ENCODE assay signal across 25 cellular contexts in the genomic region with DNA sequence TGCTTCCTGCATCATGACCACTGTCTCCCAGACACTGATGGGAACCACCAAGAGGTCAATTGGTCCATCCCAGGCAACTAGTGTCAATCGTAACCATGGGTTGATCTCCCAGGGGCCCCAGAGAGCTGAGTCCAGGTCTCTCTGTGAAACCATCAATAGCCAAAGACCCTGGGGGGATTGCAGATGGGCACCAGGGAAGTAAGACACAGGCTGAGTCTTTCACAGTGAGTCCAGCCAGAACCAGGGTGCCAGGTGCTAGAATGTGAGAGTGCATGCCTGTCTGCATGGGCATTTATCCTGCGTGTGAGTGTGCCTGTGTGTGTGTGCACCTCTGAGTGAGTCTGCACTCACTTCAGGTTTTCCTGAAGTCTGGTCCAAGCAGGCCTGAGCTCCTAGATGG. TPM values are rescaled to one million over a fixed set of nuclear protein-coding genes. Genes with fewer than 3 reads are reported as not detected.
DNase-seq lines count a peak whose midpoint lies in the region; ATAC-seq, FAIRE-seq and TF ChIP-seq lines count a peak whose summit lies in the region.
"Had no signal": no experiment of that assay in that cellular context is flagged by ENCODE, and none has a peak within 500 bp of the region (broad histone marks: within the 10 kb centered on the region; RNA-seq: fewer than 3 reads in every experiment).

No MANE protein-coding gene starts in this region.

- no peak for TF ChIP-seq CTCF in dorsolateral prefrontal cortex (IDR thresholded peaks at IDR 0.05 in 54 of 56, conservative IDR thresholded peaks at IDR 0.05 in 2 of 56; ENCODE audit: low read depth in 1 of 56, partially characterized antibody in 56 of 56)
- no peak for TF ChIP-seq CTCF in CD8-positive, alpha-beta T cell (IDR thresholded peaks at IDR 0.05)

- no peaks in the 10 kb centered on the region for H3K36me3 ChIP-seq in CD8-positive, alpha-beta T cell (ENCODE audit: insufficient read depth, low read length)
- H3K36me3 ChIP-seq: BLaER1 treated with 17β-estradiol and CSF1 and Interleukin-3, amounts not matched to agents 10 nM and 100 nM had no signal

- no peaks in the 10 kb centered on the region for H3K4me1 ChIP-seq in CD8-positive, alpha-beta T cell (ENCODE audit: insufficient read depth, low read length)
- H3K4me1 ChIP-seq: A549; BLaER1 treated with 17β-estradiol and CSF1 and Interleukin-3, amounts not matched to agents 10 nM and 100 nM had no signal

- TF ChIP-seq POLR2A in GM12891 (IDR thresholded peaks at IDR 0.05; ENCODE audit: low read depth, low read length) = no peak

- H3K27ac ChIP-seq in caudate nucleus (ENCODE audit: low read depth, low read length) (peak overlapping the region; percentile 79), dorsolateral prefrontal cortex (peak overlapping the region in 44 of 59 donors; percentile 8 to 95 (median 87)), substantia nigra (ENCODE audit: low read depth, low read length, poor library complexity, severe bottlenecking) (peak overlapping the region; percentile 76)
- no peak overlapping the region for H3K27ac ChIP-seq in CD8-positive, alpha-beta T cell (ENCODE audit: low read depth, low read length)
- H3K27ac ChIP-seq: 22Rv1; A549; BLaER1 treated with 17β-estradiol and CSF1 and Interleukin-3, amounts not matched to agents 10 nM and 100 nM; C4-2B had no signal

- H3K27me3 ChIP-seq in dorsolateral prefrontal cortex = no peaks in the 10 kb centered on the region
- H3K27me3 ChIP-seq in CD8-positive, alpha-beta T cell (ENCODE audit: insufficient read depth, low read length) = no peaks in the 10 kb centered on the region
- H3K27me3 ChIP-seq: BLaER1 treated with 17β-estradiol and CSF1 and Interleukin-3, amounts not matched to agents 10 nM and 100 nM had no signal

- no peaks in the 10 kb centered on the region for H3K9me3 ChIP-seq in CD8-positive, alpha-beta T cell (ENCODE audit: low read length)
- H3K9me3 ChIP-seq: A549; BLaER1 treated with 17β-estradiol and CSF1 and Interleukin-3, amounts not matched to agents 10 nM and 100 nM had no signal

- CTCF ChIA-PET in CD8-positive, alpha-beta T cell (lab: Charles Lee) = no interaction called here

- H3K27me3 Mint-ChIP-seq in CD8-positive, alpha-beta T cell (ENCODE audit: low read depth) = peaks cover 8% of the 10 kb centered on the region

- no peaks in the 10 kb centered on the region for H3K4me1 Mint-ChIP-seq in CD8-positive, alpha-beta T cell (ENCODE audit: low read depth)
- H3K4me1 Mint-ChIP-seq: B cell; CD8-positive, alpha-beta memory T cell had no signal

- intact Hi-C loops in dorsolateral prefrontal cortex (cut with DNase I) = loop anchor here (10.0 kb wide), 2 partner anchors 104 to 304 kb away; partner anchors contain the start of gene NCAM1 (in 1 of the 2)
- intact Hi-C loops in CD8-positive, alpha-beta T cell (cut with DNase I, micrococcal nuclease) = no loop called here

- POLR2A ChIA-PET in CD8-positive, alpha-beta T cell (lab: Charles Lee) = no interaction called here

- FAIRE-seq in urothelium cell line (lab: Jason Lieb, UNC) (peak; percentile 30), GM12891 (lab: Jason Lieb, UNC) (no peak)
- FAIRE-seq: A549, GM12878, GM19239 had no signal

- H3K36me3 Mint-ChIP-seq in CD8-positive, alpha-beta T cell = no peaks in the 10 kb centered on the region
- H3K36me3 Mint-ChIP-seq: CD8-positive, alpha-beta memory T cell had no signal

- DNase-seq in caudate nucleus (lab: John Stamatoyannopoulos, UW) = no peak
- no peak for DNase-seq in dorsolateral prefrontal cortex
- no peak for DNase-seq in substantia nigra (lab: John Stamatoyannopoulos, UW)
- DNase-seq in urothelium cell line (ENCODE audit: low spot score) = no peak
- DNase-seq in stimulated activated CD4-positive, alpha-beta T cell treated with anti-CD3 and anti-CD28 coated beads, Interleukin-12 subunit alpha, Interleukin-12 subunit beta, amount 100 ng/mL, for 4 hours = no peak
- DNase-seq in GM12891 (ENCODE audit: insufficient read length, low spot score) = no peak
- no peak for DNase-seq in CD8-positive, alpha-beta T cell
- DNase-seq: AML-193; CD4-positive, alpha-beta T cell; CD8-positive, alpha-beta memory T cell; COR-L47; DMS 273 treated with DMSO at 0.1 percent for 48 hours; DMS153; DMS53; DMS79; DND-41; EL; GDM1 had no signal

- H3K4me3 Mint-ChIP-seq in CD8-positive, alpha-beta T cell = no peak overlapping the region
- H3K4me3 Mint-ChIP-seq: B cell; CD4-positive, alpha-beta T cell; CD8-positive, alpha-beta memory T cell had no signal

- no peaks in the 10 kb centered on the region for H3K9me3 Mint-ChIP-seq in CD8-positive, alpha-beta T cell
- H3K9me3 Mint-ChIP-seq: CD4-positive, alpha-beta T cell; CD8-positive, alpha-beta memory T cell had no signal

- no peak for ATAC-seq in CD8-positive, alpha-beta T cell
- ATAC-seq: A549, GM12878 had no signal

- no peak overlapping the region for H3K27ac Mint-ChIP-seq in CD8-positive, alpha-beta T cell
- H3K27ac Mint-ChIP-seq: B cell; CD4-positive, alpha-beta T cell; CD8-positive, alpha-beta memory T cell had no signal

- H3K4me3 ChIP-seq in dorsolateral prefrontal cortex = no peak overlapping the region
- H3K4me3 ChIP-seq in CD8-positive, alpha-beta T cell (ENCODE audit: low read depth, low read length) = no peak overlapping the region
- H3K4me3 ChIP-seq: A549; BLaER1 treated with 17β-estradiol and CSF1 and Interleukin-3, amounts not matched to agents 10 nM and 100 nM; GM12878 had no signal

TF ChIP-seq in GM12891, 5 proteins besides CTCF, POLR2A, EP300 and RAD21:
- no peak for TF ChIP-seq POU2F2 (IDR thresholded peaks at IDR 0.05; ENCODE audit: low read depth, low read length)
- no peak for TF ChIP-seq TAF1 (IDR thresholded peaks at IDR 0.05; ENCODE audit: low read depth, low read length)
- TF ChIP-seq POLR2AphosphoS5 (IDR thresholded peaks at IDR 0.05; ENCODE audit: low read depth, low read length) = no peak
- no peak for TF ChIP-seq SPI1 (IDR thresholded peaks at IDR 0.05; ENCODE audit: low read depth, low read length)
- no peak for TF ChIP-seq PAX5 (IDR thresholded peaks at IDR 0.05; ENCODE audit: insufficient read depth, low read length, severe bottlenecking)

RNA-seq across cellular contexts. Expression of gene TTC12, which starts 45.3 kb away (rescaled TPM):
- 10 to 100 TPM in 99 of 120 experiments, 1 to 10 TPM in 21; 4.3 to 31.8 (median 14.8) TPM for total RNA-seq in dorsolateral prefrontal cortex
- polyA plus RNA-seq in GM12891 (2012; ENCODE audit: low read depth, missing spikeins) = 6.9 TPM
- 10 to 100 TPM in 1 of 2 experiments, 1 to 10 TPM in 1; 8.6 to 10.8 TPM for total RNA-seq in CD8-positive, alpha-beta T cell

Comparison
In these comparisons a context has a peak if more than half of its experiments do, and no peak if none do; other contexts are left out.
1. intact Hi-C loops: an anchor here in dorsolateral prefrontal cortex (10.0 kb wide); none called in CD8-positive, alpha-beta T cell.